In the genomic region with DNA sequence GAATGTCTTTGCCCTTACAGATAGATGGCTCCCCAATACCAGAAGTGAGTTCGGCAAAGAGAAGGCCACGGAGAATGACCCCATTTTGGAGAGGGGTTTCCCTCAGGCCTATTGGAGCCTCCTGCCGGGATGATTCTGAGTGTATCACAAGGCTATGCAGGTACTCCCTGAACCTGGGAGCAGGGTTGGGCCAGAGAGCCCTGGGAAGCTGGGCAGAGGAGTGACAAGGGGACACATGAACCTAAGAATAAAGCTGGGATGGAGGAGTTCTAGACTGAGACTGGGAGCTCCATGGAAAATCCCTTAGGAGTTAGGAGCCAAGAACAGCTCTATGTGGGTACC, we compare ENCODE assay signal across 31 cellular contexts. TPM values are rescaled to one million over a fixed set of nuclear protein-coding genes. Genes with fewer than 3 reads are reported as not detected.
DNase-seq lines count a peak whose midpoint lies in the region; ATAC-seq, FAIRE-seq and TF ChIP-seq lines count a peak whose summit lies in the region.
"Had no signal": no experiment of that assay in that cellular context is flagged by ENCODE, and none has a peak within 500 bp of the region (broad histone marks: within the 10 kb centered on the region; RNA-seq: fewer than 3 reads in every experiment).

No MANE protein-coding gene starts in this region.

- H3K36me3 ChIP-seq in RWPE2 (ENCODE audit: low read depth) (peaks cover 62% of the 10 kb centered on the region), small intestine (ENCODE audit: control insufficient read depth in 2 of 2, insufficient read depth in 2 of 2, low read length in 2 of 2) (peaks cover 0 to 4% of the 10 kb centered on the region in 2 donors)
- H3K36me3 ChIP-seq: neural progenitor cell had no signal

- no peak overlapping the region for H3K4me3 Mint-ChIP-seq in activated naive CD8-positive, alpha-beta T cell
- H3K4me3 Mint-ChIP-seq in activated naive CD8-positive, alpha-beta T cell treated with anti-CD3 and anti-CD28 coated beads for 36 hours, result no peak overlapping the region
- H3K4me3 Mint-ChIP-seq in activated naive CD4-positive, alpha-beta T cell treated with anti-CD3 and anti-CD28 coated beads, Interleukin-2, amount 10 ng/mL, durations not matched to agents 7 days and 5 days, result no peak overlapping the region
- H3K4me3 Mint-ChIP-seq: activated CD8-positive, alpha-beta memory T cell treated with anti-CD3 and anti-CD28 coated beads, Interleukin-2, amount 10 ng/mL, durations not matched to agents 7 days and 5 days; activated naive CD4-positive, alpha-beta T cell treated with anti-CD3 and anti-CD28 coated beads for 36 hours; dendritic cell treated with granulocyte-macrophage colony-stimulating factor and Interleukin-4, amounts not matched to agents 40 ng/mL and 50 ng/mL, for 4 days; mesothelial cell of epicardium; neural progenitor cell; WTC11 had no signal

- H3K27ac ChIP-seq in RWPE2 (ENCODE audit: poor library complexity, severe bottlenecking), result no peak overlapping the region
- H3K27ac ChIP-seq in small intestine (ENCODE audit: low read depth in 1 of 2, low read length in 1 of 2), result peak overlapping the region; percentile 88 to 93
- H3K27ac ChIP-seq: esophagus squamous epithelium, neural progenitor cell, SJCRH30, testis had no signal

- WGBS in small intestine, 3 donors, result 83 to 92% (median 89%) methylated on average over 3 of the region's 3 CpGs

- DNase-seq in activated naive CD8-positive, alpha-beta T cell treated with anti-CD3 and anti-CD28 coated beads for 36 hours, result no peak
- DNase-seq in RWPE2 (ENCODE audit: low spot score) (no peak), left lobe of liver (ENCODE audit: low spot score) (no peak), small intestine (no peak), NCI-H1436 (lab: John Stamatoyannopoulos, UW) (no peak), Kasumi-1 (lab: John Stamatoyannopoulos, UW) (no peak)
- DNase-seq in activated naive CD4-positive, alpha-beta T cell treated with anti-CD3 and anti-CD28 coated beads, Interleukin-2, amount 10 ng/mL, durations not matched to agents 7 days and 5 days, result no peak
- DNase-seq: 8988T; activated CD4-positive, alpha-beta T cell treated with anti-CD3 and anti-CD28 coated beads, Interleukin-2, amount 50 U/mL, for 1 hour; activated CD8-positive, alpha-beta memory T cell treated with anti-CD3 and anti-CD28 coated beads, Interleukin-2, amount 10 ng/mL, durations not matched to agents 7 days and 5 days; activated naive CD4-positive, alpha-beta T cell treated with anti-CD3 and anti-CD28 coated beads for 36 hours; CD4-positive, alpha-beta memory T cell; DMS153; esophagus squamous epithelium; GOT3; hippocampal formation; NCI-H2029 treated with DMSO at 0.1 percent for 48 hours; NCI-H526; SJCRH30; stimulated activated CD4-positive, alpha-beta T cell treated with anti-CD3 and anti-CD28 coated beads, Interleukin-4, amount 100 ng/mL, for 4 hours; stimulated activated naive CD4-positive, alpha-beta T cell; testis had no signal

- FAIRE-seq in small intestine (lab: Jason Lieb, UNC), result no peak
- FAIRE-seq: endometrium, frontal cortex, G401.6 had no signal

- H3K27me3 ChIP-seq in RWPE2 (ENCODE audit: insufficient read depth, poor library complexity, severe bottlenecking), result no peaks in the 10 kb centered on the region
- no peaks in the 10 kb centered on the region for H3K27me3 ChIP-seq in small intestine (ENCODE audit: control insufficient read depth in 2 of 2, insufficient read depth in 2 of 2, low read length in 2 of 2)
- H3K27me3 ChIP-seq: esophagus squamous epithelium, neural progenitor cell, SJCRH30, testis had no signal

- peaks cover 3% of the 10 kb centered on the region for H3K4me1 Mint-ChIP-seq in activated naive CD8-positive, alpha-beta T cell (ENCODE audit: low read depth)
- peaks cover 14% of the 10 kb centered on the region for H3K4me1 Mint-ChIP-seq in activated naive CD8-positive, alpha-beta T cell treated with anti-CD3 and anti-CD28 coated beads for 36 hours
- peaks cover under 1% of the 10 kb centered on the region for H3K4me1 Mint-ChIP-seq in activated naive CD4-positive, alpha-beta T cell treated with anti-CD3 and anti-CD28 coated beads, Interleukin-2, amount 10 ng/mL, durations not matched to agents 7 days and 5 days
- H3K4me1 Mint-ChIP-seq: CD4-positive, alpha-beta memory T cell; neural progenitor cell; WTC11 had no signal

- H3K36me3 Mint-ChIP-seq in activated naive CD8-positive, alpha-beta T cell, result peaks cover 4% of the 10 kb centered on the region
- H3K36me3 Mint-ChIP-seq in activated naive CD8-positive, alpha-beta T cell treated with anti-CD3 and anti-CD28 coated beads for 36 hours, result peaks cover 20% of the 10 kb centered on the region
- H3K36me3 Mint-ChIP-seq in activated naive CD4-positive, alpha-beta T cell treated with anti-CD3 and anti-CD28 coated beads, Interleukin-2, amount 10 ng/mL, durations not matched to agents 7 days and 5 days, result peaks cover 24% of the 10 kb centered on the region

- H3K9me3 Mint-ChIP-seq in activated naive CD8-positive, alpha-beta T cell (ENCODE audit: low read depth), result no peaks in the 10 kb centered on the region
- no peaks in the 10 kb centered on the region for H3K9me3 Mint-ChIP-seq in activated naive CD8-positive, alpha-beta T cell treated with anti-CD3 and anti-CD28 coated beads for 36 hours
- no peaks in the 10 kb centered on the region for H3K9me3 Mint-ChIP-seq in activated naive CD4-positive, alpha-beta T cell treated with anti-CD3 and anti-CD28 coated beads, Interleukin-2, amount 10 ng/mL, durations not matched to agents 7 days and 5 days
- H3K9me3 Mint-ChIP-seq: activated naive CD4-positive, alpha-beta T cell treated with anti-CD3 and anti-CD28 coated beads for 36 hours; CD4-positive, alpha-beta memory T cell; dendritic cell treated with granulocyte-macrophage colony-stimulating factor and Interleukin-4, amounts not matched to agents 40 ng/mL and 50 ng/mL, for 4 days; mesothelial cell of epicardium; neural progenitor cell; WTC11 had no signal

- 0 out of 3 replicates have a peak, but pooled peaks have one; percentile 8 for ATAC-seq in RWPE2 (ENCODE audit: low read depth)
- peak; percentile 12 for ATAC-seq in left lobe of liver
- ATAC-seq: activated CD8-positive, alpha-beta memory T cell treated with anti-CD3 and anti-CD28 coated beads, Interleukin-2, amount 10 ng/mL, durations not matched to agents 7 days and 5 days; sciatic nerve; WTC11 had no signal

- CTCF ChIA-PET in activated naive CD4-positive, alpha-beta T cell treated with anti-CD3 and anti-CD28 coated beads, Interleukin-2, amount 10 ng/mL, durations not matched to agents 7 days and 5 days (lab: Charles Lee), result interaction anchor here (1.0 kb wide), 1 partner anchor 9 kb away, joined by 3 read pairs; no protein-coding TSS in a partner anchor

- TF ChIP-seq CTCF in RWPE2 (IDR thresholded peaks at IDR 0.05; ENCODE audit: poor library complexity, severe bottlenecking), result no peak

- H3K9me3 ChIP-seq in RWPE2 (ENCODE audit: severe bottlenecking), result no peaks in the 10 kb centered on the region
- no peaks in the 10 kb centered on the region for H3K9me3 ChIP-seq in small intestine (ENCODE audit: control insufficient read depth, low read depth)
- H3K9me3 ChIP-seq: esophagus squamous epithelium, SJCRH30, testis had no signal

- peak overlapping the region; percentile 34 for H3K27ac Mint-ChIP-seq in activated naive CD8-positive, alpha-beta T cell
- no peak overlapping the region for H3K27ac Mint-ChIP-seq in activated naive CD8-positive, alpha-beta T cell treated with anti-CD3 and anti-CD28 coated beads for 36 hours
- no peak overlapping the region for H3K27ac Mint-ChIP-seq in activated naive CD4-positive, alpha-beta T cell treated with anti-CD3 and anti-CD28 coated beads, Interleukin-2, amount 10 ng/mL, durations not matched to agents 7 days and 5 days
- H3K27ac Mint-ChIP-seq: activated CD8-positive, alpha-beta memory T cell treated with anti-CD3 and anti-CD28 coated beads, Interleukin-2, amount 10 ng/mL, durations not matched to agents 7 days and 5 days; activated naive CD4-positive, alpha-beta T cell treated with anti-CD3 and anti-CD28 coated beads for 36 hours; dendritic cell treated with granulocyte-macrophage colony-stimulating factor and Interleukin-4, amounts not matched to agents 40 ng/mL and 50 ng/mL, for 4 days; mesothelial cell of epicardium; neural progenitor cell; WTC11 had no signal

- H3K4me3 ChIP-seq in RWPE2 (ENCODE audit: severe bottlenecking) (no peak overlapping the region), small intestine (ENCODE audit: low read depth in 1 of 2, low read length in 2 of 2) (peak overlapping the region in 1 of 2 donors; percentile 54)
- H3K4me3 ChIP-seq: esophagus squamous epithelium, neural progenitor cell, SJCRH30, testis had no signal

- H3K27me3 Mint-ChIP-seq in activated naive CD8-positive, alpha-beta T cell, result no peaks in the 10 kb centered on the region
- no peaks in the 10 kb centered on the region for H3K27me3 Mint-ChIP-seq in activated naive CD8-positive, alpha-beta T cell treated with anti-CD3 and anti-CD28 coated beads for 36 hours
- no peaks in the 10 kb centered on the region for H3K27me3 Mint-ChIP-seq in activated naive CD4-positive, alpha-beta T cell treated with anti-CD3 and anti-CD28 coated beads, Interleukin-2, amount 10 ng/mL, durations not matched to agents 7 days and 5 days
- H3K27me3 Mint-ChIP-seq: activated CD8-positive, alpha-beta memory T cell treated with anti-CD3 and anti-CD28 coated beads, Interleukin-2, amount 10 ng/mL, durations not matched to agents 7 days and 5 days; CD4-positive, alpha-beta memory T cell; dendritic cell treated with granulocyte-macrophage colony-stimulating factor and Interleukin-4, amounts not matched to agents 40 ng/mL and 50 ng/mL, for 4 days had no signal

- H3K4me1 ChIP-seq in RWPE2 (ENCODE audit: insufficient read depth, poor library complexity, severe bottlenecking) (no peaks in the 10 kb centered on the region), small intestine (ENCODE audit: control insufficient read depth in 2 of 2, insufficient read depth in 1 of 2, low read depth in 1 of 2, low read length in 1 of 2) (peaks cover 3 to 8% of the 10 kb centered on the region in 2 donors)
- H3K4me1 ChIP-seq: neural progenitor cell, testis had no signal

RNA-seq across cellular contexts. Expression of a gene that starts 0.4 kb away (rescaled TPM):
- total RNA-seq in activated naive CD8-positive, alpha-beta T cell treated with anti-CD3 and anti-CD28 coated beads for 36 hours, result 1 to 10 TPM; 1.8 TPM
- 168 TPM for total RNA-seq in left lobe of liver
- 10 to 100 TPM in 1 of 3 donors, 1 to 10 TPM in 2; 2.2 to 12.3 (median 9.5) TPM for polyA plus RNA-seq in small intestine

RNA-seq across cellular contexts. Expression of a gene that starts 7.5 kb away (rescaled TPM):
- total RNA-seq in activated naive CD8-positive, alpha-beta T cell treated with anti-CD3 and anti-CD28 coated beads for 36 hours, result 100 to 1,000 TPM; 652 to 654 TPM
- 727 TPM for total RNA-seq in left lobe of liver
- polyA plus RNA-seq in small intestine, result 100 to 1,000 TPM; 481 to 872 (median 607) TPM

RNA-seq across cellular contexts. Expression of a gene that starts 7.6 kb away (rescaled TPM):
- total RNA-seq in activated naive CD8-positive, alpha-beta T cell treated with anti-CD3 and anti-CD28 coated beads for 36 hours, result under 1 TPM; 0.26 to 0.29 TPM
- total RNA-seq in left lobe of liver, result 0.15 TPM
- polyA plus RNA-seq in small intestine, result under 1 TPM in 2 of 3 donors, not detected in 1; 0.34 to 0.67 TPM

RNA-seq across cellular contexts. Expression of a gene that starts 43.5 kb away (rescaled TPM):
- total RNA-seq in activated naive CD8-positive, alpha-beta T cell treated with anti-CD3 and anti-CD28 coated beads for 36 hours, result 1 to 10 TPM; 1.8 to 2.3 TPM
- 41.3 TPM for total RNA-seq in left lobe of liver
- 10 to 100 TPM in 2 of 3 donors, 1 to 10 TPM in 1; 9.2 to 72.2 (median 14.5) TPM for polyA plus RNA-seq in small intestine
- polyA plus RNA-seq: CD4-positive, alpha-beta memory T cell had no signal

Comparison
In these comparisons a context has a peak if more than half of its experiments do, and no peak if none do; other contexts are left out.
1. RNA of a gene that starts 0.4 kb away (total RNA-seq): 168 TPM in left lobe of liver (single experiment); 1.8 TPM in activated naive CD8-positive, alpha-beta T cell treated with anti-CD3 and anti-CD28 coated beads for 36 hours; every median in the first group is over 10 times any median in the second.